Comparison of ENCODE assay signal across 1 cellular context in the genomic region with DNA sequence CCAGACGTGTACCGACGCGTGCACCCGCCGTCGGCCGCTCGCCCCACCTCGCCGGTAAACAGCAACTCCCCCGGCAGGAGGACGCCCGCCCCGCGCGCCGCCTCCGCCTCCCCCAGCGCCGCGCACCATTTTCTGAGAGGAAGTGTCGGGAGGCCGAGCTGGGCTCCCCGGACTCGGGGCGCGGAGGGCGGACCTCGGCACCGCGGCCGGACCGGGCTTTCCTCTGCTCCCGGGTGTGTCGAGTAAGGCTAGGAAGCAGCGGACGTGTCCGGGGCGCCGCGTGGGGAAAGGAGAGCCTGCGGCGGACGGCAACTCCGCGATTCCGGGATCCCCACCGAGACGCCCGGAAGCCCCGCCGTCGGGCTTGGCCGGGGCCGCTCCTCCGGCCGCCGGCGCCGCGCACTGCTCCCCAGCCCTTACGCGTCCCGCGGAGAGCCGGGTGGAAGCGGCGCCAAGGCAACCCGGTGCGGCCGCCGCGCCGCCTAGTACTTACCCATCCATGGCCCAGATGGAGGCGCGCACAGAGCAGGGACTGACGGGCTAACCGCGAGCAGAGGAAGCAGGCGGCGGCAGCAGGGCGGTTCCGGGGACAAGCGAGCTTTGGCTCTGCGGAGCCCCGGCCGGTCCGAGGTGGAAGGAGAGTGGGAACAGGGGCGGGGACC.
TF ChIP-seq lines count a peak whose summit lies in the region.

A gene with protein sequence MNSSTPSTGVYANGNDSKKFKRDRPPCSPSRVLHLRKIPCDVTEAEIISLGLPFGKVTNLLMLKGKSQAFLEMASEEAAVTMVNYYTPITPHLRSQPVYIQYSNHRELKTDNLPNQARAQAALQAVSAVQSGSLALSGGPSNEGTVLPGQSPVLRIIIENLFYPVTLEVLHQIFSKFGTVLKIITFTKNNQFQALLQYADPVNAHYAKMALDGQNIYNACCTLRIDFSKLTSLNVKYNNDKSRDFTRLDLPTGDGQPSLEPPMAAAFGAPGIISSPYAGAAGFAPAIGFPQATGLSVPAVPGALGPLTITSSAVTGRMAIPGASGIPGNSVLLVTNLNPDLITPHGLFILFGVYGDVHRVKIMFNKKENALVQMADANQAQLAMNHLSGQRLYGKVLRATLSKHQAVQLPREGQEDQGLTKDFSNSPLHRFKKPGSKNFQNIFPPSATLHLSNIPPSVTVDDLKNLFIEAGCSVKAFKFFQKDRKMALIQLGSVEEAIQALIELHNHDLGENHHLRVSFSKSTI (minus strand): TSS at position 643 of the 662 bp plus-strand sequence. CDS start 35,754 bp downstream, outside the sequence.

TF ChIP-seq in K562, 482 proteins besides CTCF, POLR2A, EP300 and RAD21 (continued from another document and continues in another):
- TF ChIP-seq ZNF780A (CRISPR knock-in tag; IDR thresholded peaks at IDR 0.05) (no peak), TCF7 (IDR thresholded peaks at IDR 0.05; ENCODE audit: borderline replicate concordance) (no peak; the same call in 1 of the 2 replicates), FOXK1 (CRISPR knock-in tag; IDR thresholded peaks at IDR 0.05; ENCODE audit: borderline replicate concordance) (peak; percentile 73; the same call in 1 of the 2 replicates), MED1 (CRISPR knock-in tag; IDR thresholded peaks at IDR 0.05; ENCODE audit: borderline replicate concordance) (no peak), POLR2AphosphoS5 (IDR thresholded peaks at IDR 0.05; ENCODE audit: control insufficient read depth, insufficient read depth, low read depth, low read length) (peak; percentile 73), FOXM1 (IDR thresholded peaks at IDR 0.05; ENCODE audit: low read depth) (no peak), FOXM1 (CRISPR knock-in tag; IDR thresholded peaks at IDR 0.05; ENCODE audit: low read depth) (peak; percentile 82; the same call in 1 of the 2 replicates), IFI16 (CRISPR knock-in tag; IDR thresholded peaks at IDR 0.05) (no peak), HNRNPLL (IDR thresholded peaks at IDR 0.05; ENCODE audit: low read depth, low read length, poor library complexity, severe bottlenecking) (peak; percentile 63), RAD51 (IDR thresholded peaks at IDR 0.05; ENCODE audit: borderline replicate concordance, low read depth) (no peak), NFIC (IDR thresholded peaks at IDR 0.05) (peak; percentile 73), TAF9B (IDR thresholded peaks at IDR 0.05; ENCODE audit: partially characterized antibody) (peak; percentile 58), SMAD1 (IDR thresholded peaks at IDR 0.05; ENCODE audit: low read depth, low read length, partially characterized antibody) (peak; percentile 30), MAFG (tag; conservative IDR thresholded peaks at IDR 0.05) (no peak), EGR1 (conservative IDR thresholded peaks at IDR 0.05) (peak; percentile 97), ESRRA (IDR thresholded peaks at IDR 0.05; ENCODE audit: borderline replicate concordance, low read depth) (peak; percentile 40; the same call in 1 of the 2 replicates), STAT5A (IDR thresholded peaks at IDR 0.05; ENCODE audit: borderline replicate concordance, low read length) (no peak), ZC3H8 (IDR thresholded peaks at IDR 0.05) (no peak), BRD9 (IDR thresholded peaks at IDR 0.05; ENCODE audit: low read depth, partially characterized antibody) (peak; percentile 2), RB1 (IDR thresholded peaks at IDR 0.05; ENCODE audit: low read depth) (peak; percentile 59), FOSL1 (tag; conservative IDR thresholded peaks at IDR 0.05) (0 out of 2 replicates have a peak, but pooled peaks have one; percentile 34), TGIF2 (CRISPR knock-in tag; IDR thresholded peaks at IDR 0.05) (peak; percentile 87; the same call in 1 of the 2 replicates), ILF3 (IDR thresholded peaks at IDR 0.05; ENCODE audit: borderline replicate concordance) (peak; percentile 77; the same call in 1 of the 2 replicates), CBX5 (IDR thresholded peaks at IDR 0.05; ENCODE audit: borderline replicate concordance, low read depth) (no peak), RCOR1 (IDR thresholded peaks at IDR 0.05; ENCODE audit: borderline replicate concordance in 1 of 2, low read depth in 2 of 2, low read length in 2 of 2) (peak in 1 of 2 experiments; percentile 61; a peak in 1 of 4 replicates), ZNF263 (CRISPR knock-in tag; IDR thresholded peaks at IDR 0.05; ENCODE audit: borderline replicate concordance) (0 out of 2 replicates have a peak, but pooled peaks have one; percentile 17), ZBTB17 (CRISPR knock-in tag; IDR thresholded peaks at IDR 0.05) (0 out of 2 replicates have a peak, but pooled peaks have one; percentile 66), NEUROD1 (IDR thresholded peaks at IDR 0.05; ENCODE audit: borderline replicate concordance, low read depth, low read length, partially characterized antibody) (no peak), CHCHD3 (CRISPR knock-in tag; IDR thresholded peaks at IDR 0.05) (no peak), MAZ (CRISPR knock-in tag; conservative IDR thresholded peaks at IDR 0.05 in 1 of 2, IDR thresholded peaks at IDR 0.05 in 1 of 2) (peak; percentile 84 to 90), ZNF41 (CRISPR knock-in tag; conservative IDR thresholded peaks at IDR 0.05) (no peak), ELF4 (CRISPR knock-in tag; IDR thresholded peaks at IDR 0.05) (no peak), CHD2 (IDR thresholded peaks at IDR 0.05; ENCODE audit: low read depth, low read length) (no peak), NCOA6 (IDR thresholded peaks at IDR 0.05) (peak; percentile 89), SPI1 (IDR thresholded peaks at IDR 0.05; ENCODE audit: borderline replicate concordance, low read depth, low read length) (peak; percentile 86), ZNF239 (CRISPR knock-in tag; IDR thresholded peaks at IDR 0.05) (no peak), KLF16 (IDR thresholded peaks at IDR 0.05) (0 out of 2 replicates have a peak, but pooled peaks have one; percentile 42)
- TF ChIP-seq, protein P1, sequence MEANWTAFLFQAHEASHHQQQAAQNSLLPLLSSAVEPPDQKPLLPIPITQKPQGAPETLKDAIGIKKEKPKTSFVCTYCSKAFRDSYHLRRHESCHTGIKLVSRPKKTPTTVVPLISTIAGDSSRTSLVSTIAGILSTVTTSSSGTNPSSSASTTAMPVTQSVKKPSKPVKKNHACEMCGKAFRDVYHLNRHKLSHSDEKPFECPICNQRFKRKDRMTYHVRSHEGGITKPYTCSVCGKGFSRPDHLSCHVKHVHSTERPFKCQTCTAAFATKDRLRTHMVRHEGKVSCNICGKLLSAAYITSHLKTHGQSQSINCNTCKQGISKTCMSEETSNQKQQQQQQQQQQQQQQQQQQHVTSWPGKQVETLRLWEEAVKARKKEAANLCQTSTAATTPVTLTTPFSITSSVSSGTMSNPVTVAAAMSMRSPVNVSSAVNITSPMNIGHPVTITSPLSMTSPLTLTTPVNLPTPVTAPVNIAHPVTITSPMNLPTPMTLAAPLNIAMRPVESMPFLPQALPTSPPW (CRISPR knock-in tag; IDR thresholded peaks at IDR 0.05): no peak; the same call in 1 of the 2 replicates
- TF ChIP-seq, protein P2, sequence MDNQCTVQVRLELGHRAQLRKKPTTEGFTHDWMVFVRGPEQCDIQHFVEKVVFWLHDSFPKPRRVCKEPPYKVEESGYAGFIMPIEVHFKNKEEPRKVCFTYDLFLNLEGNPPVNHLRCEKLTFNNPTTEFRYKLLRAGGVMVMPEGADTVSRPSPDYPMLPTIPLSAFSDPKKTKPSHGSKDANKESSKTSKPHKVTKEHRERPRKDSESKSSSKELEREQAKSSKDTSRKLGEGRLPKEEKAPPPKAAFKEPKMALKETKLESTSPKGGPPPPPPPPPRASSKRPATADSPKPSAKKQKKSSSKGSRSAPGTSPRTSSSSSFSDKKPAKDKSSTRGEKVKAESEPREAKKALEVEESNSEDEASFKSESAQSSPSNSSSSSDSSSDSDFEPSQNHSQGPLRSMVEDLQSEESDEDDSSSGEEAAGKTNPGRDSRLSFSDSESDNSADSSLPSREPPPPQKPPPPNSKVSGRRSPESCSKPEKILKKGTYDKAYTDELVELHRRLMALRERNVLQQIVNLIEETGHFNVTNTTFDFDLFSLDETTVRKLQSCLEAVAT (IDR thresholded peaks at IDR 0.05): peak in 1 of 2 experiments; percentile 67; a peak in 1 of 4 replicates
- TF ChIP-seq, protein P3, sequence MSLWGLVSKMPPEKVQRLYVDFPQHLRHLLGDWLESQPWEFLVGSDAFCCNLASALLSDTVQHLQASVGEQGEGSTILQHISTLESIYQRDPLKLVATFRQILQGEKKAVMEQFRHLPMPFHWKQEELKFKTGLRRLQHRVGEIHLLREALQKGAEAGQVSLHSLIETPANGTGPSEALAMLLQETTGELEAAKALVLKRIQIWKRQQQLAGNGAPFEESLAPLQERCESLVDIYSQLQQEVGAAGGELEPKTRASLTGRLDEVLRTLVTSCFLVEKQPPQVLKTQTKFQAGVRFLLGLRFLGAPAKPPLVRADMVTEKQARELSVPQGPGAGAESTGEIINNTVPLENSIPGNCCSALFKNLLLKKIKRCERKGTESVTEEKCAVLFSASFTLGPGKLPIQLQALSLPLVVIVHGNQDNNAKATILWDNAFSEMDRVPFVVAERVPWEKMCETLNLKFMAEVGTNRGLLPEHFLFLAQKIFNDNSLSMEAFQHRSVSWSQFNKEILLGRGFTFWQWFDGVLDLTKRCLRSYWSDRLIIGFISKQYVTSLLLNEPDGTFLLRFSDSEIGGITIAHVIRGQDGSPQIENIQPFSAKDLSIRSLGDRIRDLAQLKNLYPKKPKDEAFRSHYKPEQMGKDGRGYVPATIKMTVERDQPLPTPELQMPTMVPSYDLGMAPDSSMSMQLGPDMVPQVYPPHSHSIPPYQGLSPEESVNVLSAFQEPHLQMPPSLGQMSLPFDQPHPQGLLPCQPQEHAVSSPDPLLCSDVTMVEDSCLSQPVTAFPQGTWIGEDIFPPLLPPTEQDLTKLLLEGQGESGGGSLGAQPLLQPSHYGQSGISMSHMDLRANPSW (CRISPR knock-in tag; IDR thresholded peaks at IDR 0.05): 0 out of 2 replicates have a peak, but pooled peaks have one; percentile 45
- TF ChIP-seq, protein P4, sequence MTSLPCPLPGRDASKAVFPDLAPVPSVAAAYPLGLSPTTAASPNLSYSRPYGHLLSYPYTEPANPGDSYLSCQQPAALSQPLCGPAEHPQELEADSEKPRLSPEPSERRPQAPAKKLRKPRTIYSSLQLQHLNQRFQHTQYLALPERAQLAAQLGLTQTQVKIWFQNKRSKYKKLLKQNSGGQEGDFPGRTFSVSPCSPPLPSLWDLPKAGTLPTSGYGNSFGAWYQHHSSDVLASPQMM (CRISPR knock-in tag; IDR thresholded peaks at IDR 0.05): no peak
- TF ChIP-seq, protein P5, sequence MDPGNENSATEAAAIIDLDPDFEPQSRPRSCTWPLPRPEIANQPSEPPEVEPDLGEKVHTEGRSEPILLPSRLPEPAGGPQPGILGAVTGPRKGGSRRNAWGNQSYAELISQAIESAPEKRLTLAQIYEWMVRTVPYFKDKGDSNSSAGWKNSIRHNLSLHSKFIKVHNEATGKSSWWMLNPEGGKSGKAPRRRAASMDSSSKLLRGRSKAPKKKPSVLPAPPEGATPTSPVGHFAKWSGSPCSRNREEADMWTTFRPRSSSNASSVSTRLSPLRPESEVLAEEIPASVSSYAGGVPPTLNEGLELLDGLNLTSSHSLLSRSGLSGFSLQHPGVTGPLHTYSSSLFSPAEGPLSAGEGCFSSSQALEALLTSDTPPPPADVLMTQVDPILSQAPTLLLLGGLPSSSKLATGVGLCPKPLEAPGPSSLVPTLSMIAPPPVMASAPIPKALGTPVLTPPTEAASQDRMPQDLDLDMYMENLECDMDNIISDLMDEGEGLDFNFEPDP (CRISPR knock-in tag; IDR thresholded peaks at IDR 0.05): no peak
- TF ChIP-seq, protein P6, sequence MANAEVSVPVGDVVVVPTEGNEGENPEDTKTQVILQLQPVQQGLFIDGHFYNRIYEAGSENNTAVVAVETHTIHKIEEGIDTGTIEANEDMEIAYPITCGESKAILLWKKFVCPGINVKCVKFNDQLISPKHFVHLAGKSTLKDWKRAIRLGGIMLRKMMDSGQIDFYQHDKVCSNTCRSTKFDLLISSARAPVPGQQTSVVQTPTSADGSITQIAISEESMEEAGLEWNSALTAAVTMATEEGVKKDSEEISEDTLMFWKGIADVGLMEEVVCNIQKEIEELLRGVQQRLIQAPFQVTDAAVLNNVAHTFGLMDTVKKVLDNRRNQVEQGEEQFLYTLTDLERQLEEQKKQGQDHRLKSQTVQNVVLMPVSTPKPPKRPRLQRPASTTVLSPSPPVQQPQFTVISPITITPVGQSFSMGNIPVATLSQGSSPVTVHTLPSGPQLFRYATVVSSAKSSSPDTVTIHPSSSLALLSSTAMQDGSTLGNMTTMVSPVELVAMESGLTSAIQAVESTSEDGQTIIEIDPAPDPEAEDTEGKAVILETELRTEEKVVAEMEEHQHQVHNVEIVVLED (CRISPR knock-in tag; IDR thresholded peaks at IDR 0.05): peak; percentile 64
- TF ChIP-seq, protein P7, sequence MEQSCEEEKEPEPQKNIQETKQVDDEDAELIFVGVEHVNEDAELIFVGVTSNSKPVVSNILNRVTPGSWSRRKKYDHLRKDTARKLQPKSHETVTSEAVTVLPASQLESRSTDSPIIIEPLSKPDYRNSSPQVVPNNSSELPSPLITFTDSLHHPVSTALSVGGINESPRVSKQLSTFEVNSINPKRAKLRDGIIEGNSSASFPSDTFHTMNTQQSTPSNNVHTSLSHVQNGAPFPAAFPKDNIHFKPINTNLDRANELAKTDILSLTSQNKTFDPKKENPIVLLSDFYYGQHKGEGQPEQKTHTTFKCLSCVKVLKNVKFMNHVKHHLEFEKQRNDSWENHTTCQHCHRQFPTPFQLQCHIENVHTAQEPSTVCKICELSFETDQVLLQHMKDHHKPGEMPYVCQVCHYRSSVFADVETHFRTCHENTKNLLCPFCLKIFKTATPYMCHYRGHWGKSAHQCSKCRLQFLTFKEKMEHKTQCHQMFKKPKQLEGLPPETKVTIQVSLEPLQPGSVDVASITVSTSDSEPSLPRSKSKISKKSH (CRISPR knock-in tag; IDR thresholded peaks at IDR 0.05): no peak
- TF ChIP-seq, protein P8, sequence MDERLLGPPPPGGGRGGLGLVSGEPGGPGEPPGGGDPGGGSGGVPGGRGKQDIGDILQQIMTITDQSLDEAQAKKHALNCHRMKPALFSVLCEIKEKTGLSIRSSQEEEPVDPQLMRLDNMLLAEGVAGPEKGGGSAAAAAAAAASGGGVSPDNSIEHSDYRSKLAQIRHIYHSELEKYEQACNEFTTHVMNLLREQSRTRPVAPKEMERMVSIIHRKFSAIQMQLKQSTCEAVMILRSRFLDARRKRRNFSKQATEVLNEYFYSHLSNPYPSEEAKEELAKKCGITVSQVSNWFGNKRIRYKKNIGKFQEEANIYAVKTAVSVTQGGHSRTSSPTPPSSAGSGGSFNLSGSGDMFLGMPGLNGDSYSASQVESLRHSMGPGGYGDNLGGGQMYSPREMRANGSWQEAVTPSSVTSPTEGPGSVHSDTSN (CRISPR knock-in tag; IDR thresholded peaks at IDR 0.05; ENCODE audit: low read depth): no peak
- TF ChIP-seq, protein P8 (tag; conservative IDR thresholded peaks at IDR 0.05; ENCODE audit: low read depth): no peak
